ENCODE assay signal across 10 cellular contexts in the genomic region with DNA sequence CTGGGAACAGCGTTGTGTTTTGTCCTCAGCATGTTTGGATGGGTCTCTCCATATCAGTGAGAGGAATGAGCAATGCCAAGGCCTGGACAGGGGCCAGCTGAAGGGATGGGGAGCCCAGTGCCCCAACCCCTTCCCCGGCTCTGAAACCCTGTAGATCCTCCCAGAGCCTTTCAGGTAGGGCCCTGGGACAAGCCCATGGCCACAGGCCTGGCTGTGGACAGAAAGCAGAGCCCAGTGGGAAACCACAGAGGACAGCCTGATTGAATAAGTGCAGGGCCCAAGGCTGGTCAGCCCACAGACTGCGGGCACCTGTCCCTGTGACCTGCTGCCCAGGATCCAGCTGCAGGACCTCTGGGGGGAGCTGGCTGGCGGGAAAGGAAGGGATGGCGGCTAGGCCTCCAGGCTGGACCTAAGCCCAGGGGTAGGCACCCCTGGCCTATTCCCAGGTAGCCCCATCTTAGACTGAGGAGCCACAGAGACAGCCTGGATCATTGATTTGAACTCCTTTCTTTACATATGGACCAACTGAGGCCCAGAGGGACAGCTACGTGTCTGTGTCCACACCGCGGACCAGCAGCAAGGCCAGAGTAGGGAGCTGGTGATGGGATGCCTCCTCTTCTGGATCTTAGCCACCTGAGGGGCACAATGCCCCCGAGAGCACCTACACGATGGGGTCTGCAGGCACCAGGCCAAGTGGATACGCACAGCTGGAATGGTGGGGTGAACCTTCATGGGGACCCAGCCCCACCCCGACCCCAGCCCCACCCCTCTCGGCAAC. TPM values are rescaled to one million over a fixed set of nuclear protein-coding genes. Genes with fewer than 3 reads are reported as not detected.
DNase-seq lines count a peak whose midpoint lies in the region; ATAC-seq, FAIRE-seq and TF ChIP-seq lines count a peak whose summit lies in the region.
"Had no signal": no experiment of that assay in that cellular context is flagged by ENCODE, and none has a peak within 500 bp of the region (broad histone marks: within the 10 kb centered on the region; RNA-seq: fewer than 3 reads in every experiment).

No MANE protein-coding gene starts in this region.

- H3K36me3 Mint-ChIP-seq in HFFc6 (ENCODE audit: low read depth), result no peaks in the 10 kb centered on the region
- no peaks in the 10 kb centered on the region for H3K36me3 Mint-ChIP-seq in activated T-helper 2 cell treated with anti-CD3 and anti-CD28 coated beads, Interferon-gamma antibody, Interleukin-2, Interleukin-4, amounts not matched to agents 10 μg/mL and 5 μg/mL and 100 μg/mL, durations not matched to agents 14 hours and 24 hours and 36 hours (ENCODE audit: low read depth)

- H3K4me3 ChIP-seq in kidney (ENCODE audit: low read length in 2 of 2) (peak overlapping the region in 1 of 2 donors; percentile 87), suprapubic skin (peak overlapping the region; percentile 87)

- DNase-seq in HFFc6, result no peak
- no peak for DNase-seq in activated T-helper 2 cell treated with anti-CD3 and anti-CD28 coated beads, Interferon-gamma antibody, Interleukin-2, Interleukin-4, amounts not matched to agents 10 μg/mL and 5 μg/mL and 100 μg/mL, durations not matched to agents 14 hours and 24 hours and 36 hours (ENCODE audit: low spot score)
- DNase-seq in kidney, result peak; percentile 78
- DNase-seq in suprapubic skin (ENCODE audit: low spot score in 2 of 2), result peak; percentile 72 to 77
- no peak for DNase-seq in SKM-1 (lab: John Stamatoyannopoulos, UW; ENCODE audit: unreplicated experiment)
- no peak for DNase-seq in DMS153 (lab: John Stamatoyannopoulos, UW)

- H3K27me3 Mint-ChIP-seq in HFFc6 (ENCODE audit: insufficient read depth), result peaks cover 26% of the 10 kb centered on the region
- H3K27me3 Mint-ChIP-seq in activated T-helper 2 cell treated with anti-CD3 and anti-CD28 coated beads, Interferon-gamma antibody, Interleukin-2, Interleukin-4, amounts not matched to agents 10 μg/mL and 5 μg/mL and 100 μg/mL, durations not matched to agents 14 hours and 24 hours and 36 hours (ENCODE audit: low read depth), result no peaks in the 10 kb centered on the region

- H3K36me3 ChIP-seq in kidney (ENCODE audit: control insufficient read depth in 1 of 2, insufficient read depth in 2 of 2, low read length in 2 of 2) (no peaks in the 10 kb centered on the region), suprapubic skin (no peaks in the 10 kb centered on the region)

- intact Hi-C loops in activated T-helper 2 cell treated with anti-CD3 and anti-CD28 coated beads, Interferon-gamma antibody, Interleukin-2, Interleukin-4, amounts not matched to agents 10 μg/mL and 5 μg/mL and 100 μg/mL, durations not matched to agents 14 hours and 24 hours and 36 hours (cut with micrococcal nuclease), result loop anchor here (5.0 kb wide), 1 partner anchor 233 kb away; no protein-coding TSS in a partner anchor
- intact Hi-C loops in kidney (cut with DNase I), result no loop called here

- WGBS in suprapubic skin, result 44% methylated on average over 6 of the region's 13 CpGs

- no peak for ATAC-seq in HG02973 (IDR thresholded peaks at IDR 0.05; ENCODE audit: unreplicated experiment)
- no peak for ATAC-seq in HG02885 (IDR thresholded peaks at IDR 0.05; ENCODE audit: poor library complexity, unreplicated experiment)

- peak overlapping the region; percentile 93 for H3K4me3 Mint-ChIP-seq in HFFc6
- H3K4me3 Mint-ChIP-seq in activated T-helper 2 cell treated with anti-CD3 and anti-CD28 coated beads, Interferon-gamma antibody, Interleukin-2, Interleukin-4, amounts not matched to agents 10 μg/mL and 5 μg/mL and 100 μg/mL, durations not matched to agents 14 hours and 24 hours and 36 hours (ENCODE audit: low read depth), result peak overlapping the region; percentile 79

- H3K27ac ChIP-seq in kidney (ENCODE audit: low read depth in 2 of 2, low read length in 2 of 2) (peak overlapping the region in 1 of 2 donors; percentile 6), suprapubic skin (no peak overlapping the region)

- TF ChIP-seq EP300 in suprapubic skin (IDR thresholded peaks at IDR 0.05), result no peak

- H3K9me3 ChIP-seq in kidney (ENCODE audit: control insufficient read depth in 1 of 2, low read length in 2 of 2) (no peaks in the 10 kb centered on the region), suprapubic skin (no peaks in the 10 kb centered on the region)

- no peaks in the 10 kb centered on the region for H3K9me3 Mint-ChIP-seq in HFFc6
- H3K9me3 Mint-ChIP-seq in activated T-helper 2 cell treated with anti-CD3 and anti-CD28 coated beads, Interferon-gamma antibody, Interleukin-2, Interleukin-4, amounts not matched to agents 10 μg/mL and 5 μg/mL and 100 μg/mL, durations not matched to agents 14 hours and 24 hours and 36 hours, result no peaks in the 10 kb centered on the region

- FAIRE-seq in kidney (lab: Jason Lieb, UNC), result no peak

- peak overlapping the region in 1 of 2 donors; percentile 85 for H3K9ac ChIP-seq in kidney (ENCODE audit: low read length in 2 of 2)

- peaks cover 44% of the 10 kb centered on the region for H3K4me1 Mint-ChIP-seq in HFFc6 (ENCODE audit: low read depth)
- peaks cover 68% of the 10 kb centered on the region for H3K4me1 Mint-ChIP-seq in activated T-helper 2 cell treated with anti-CD3 and anti-CD28 coated beads, Interferon-gamma antibody, Interleukin-2, Interleukin-4, amounts not matched to agents 10 μg/mL and 5 μg/mL and 100 μg/mL, durations not matched to agents 14 hours and 24 hours and 36 hours (ENCODE audit: low read depth)

- TF ChIP-seq CTCF in HFFc6 (IDR thresholded peaks at IDR 0.05) (no peak), kidney (IDR thresholded peaks at IDR 0.05; ENCODE audit: borderline replicate concordance, extremely low read depth, insufficient read depth) (no peak), suprapubic skin (IDR thresholded peaks at IDR 0.05) (no peak)

- TF ChIP-seq POLR2A in suprapubic skin (IDR thresholded peaks at IDR 0.05), result no peak

- H3K4me1 ChIP-seq in kidney (ENCODE audit: control insufficient read depth in 1 of 2, insufficient read depth in 1 of 2, low read depth in 1 of 2, low read length in 2 of 2) (peaks cover 3 to 34% of the 10 kb centered on the region in 2 donors), suprapubic skin (peaks cover 59% of the 10 kb centered on the region)

- no peaks in the 10 kb centered on the region for H3K27me3 ChIP-seq in suprapubic skin

- no peak overlapping the region for H3K27ac Mint-ChIP-seq in HFFc6
- H3K27ac Mint-ChIP-seq in activated T-helper 2 cell treated with anti-CD3 and anti-CD28 coated beads, Interferon-gamma antibody, Interleukin-2, Interleukin-4, amounts not matched to agents 10 μg/mL and 5 μg/mL and 100 μg/mL, durations not matched to agents 14 hours and 24 hours and 36 hours, result peak overlapping the region; percentile 23

RNA-seq across cellular contexts. Expression of gene CCDC102A, which starts 1.3 kb away (rescaled TPM):
- total RNA-seq in HFFc6 (2021; fragmentation: NEBNext Ultra II Directional; extraction: Animal tissue kit (Norgen Biotek cat#: 25700)), result 1 to 10 TPM; 3.6 to 4.6 (median 4.1) TPM
- total RNA-seq in activated T-helper 2 cell treated with anti-CD3 and anti-CD28 coated beads, Interferon-gamma antibody, Interleukin-2, Interleukin-4, amounts not matched to agents 10 μg/mL and 5 μg/mL and 100 μg/mL, durations not matched to agents 14 hours and 24 hours and 36 hours, result 6.3 and 6.8 TPM in 2 replicates
- total RNA-seq in kidney, result 11.9 TPM
- 5.7 TPM for polyA plus RNA-seq in kidney (ENCODE audit: insufficient read depth, low read depth, low replicate concordance)
- total RNA-seq in suprapubic skin, result 10 to 100 TPM in 1 of 4 donors, 1 to 10 TPM in 3; 7.1 to 11.5 (median 8.5) TPM

RNA-seq across cellular contexts. Expression of gene ADGRG5, which starts 7.4 kb away (rescaled TPM):
- not detected for total RNA-seq in HFFc6 (2021; fragmentation: NEBNext Ultra II Directional; extraction: Animal tissue kit (Norgen Biotek cat#: 25700))
- 2.1 and 2.8 TPM in 2 replicates for total RNA-seq in activated T-helper 2 cell treated with anti-CD3 and anti-CD28 coated beads, Interferon-gamma antibody, Interleukin-2, Interleukin-4, amounts not matched to agents 10 μg/mL and 5 μg/mL and 100 μg/mL, durations not matched to agents 14 hours and 24 hours and 36 hours
- total RNA-seq in kidney (2.2 TPM), suprapubic skin (under 1 TPM in 3 of 4 donors, not detected in 1; 0.16 to 0.53 (median 0.16) TPM)
- polyA plus RNA-seq in kidney (ENCODE audit: insufficient read depth, low read depth, low replicate concordance), result 0.15 TPM
- total RNA-seq: glomerular endothelial cell, LHCN-M2 had no signal

RNA-seq across cellular contexts. Expression of gene DOK4, which starts 48.8 kb away (rescaled TPM):
- 10 to 100 TPM; 24.4 to 28.9 (median 24.9) TPM for total RNA-seq in HFFc6 (2021; fragmentation: NEBNext Ultra II Directional; extraction: Animal tissue kit (Norgen Biotek cat#: 25700))
- total RNA-seq in activated T-helper 2 cell treated with anti-CD3 and anti-CD28 coated beads, Interferon-gamma antibody, Interleukin-2, Interleukin-4, amounts not matched to agents 10 μg/mL and 5 μg/mL and 100 μg/mL, durations not matched to agents 14 hours and 24 hours and 36 hours, result 5.7 and 6.6 TPM in 2 replicates
- total RNA-seq in kidney (63.7 TPM), suprapubic skin (10 to 100 TPM; 29.8 to 66.8 (median 51.3) TPM)
- polyA plus RNA-seq in kidney (ENCODE audit: insufficient read depth, low read depth, low replicate concordance), result 57.2 TPM

Comparison
In these comparisons a context has a peak if more than half of its experiments do, and no peak if none do; other contexts are left out.
1. DNase-seq: peak in kidney (single experiment) and suprapubic skin (2 of 2); none in HFFc6 (single experiment), activated T-helper 2 cell treated with anti-CD3 and anti-CD28 coated beads, Interferon-gamma antibody, Interleukin-2, Interleukin-4, amounts not matched to agents 10 μg/mL and 5 μg/mL and 100 μg/mL, durations not matched to agents 14 hours and 24 hours and 36 hours (single experiment), SKM-1 (single experiment) and DMS153 (single experiment).